In the genomic region with DNA sequence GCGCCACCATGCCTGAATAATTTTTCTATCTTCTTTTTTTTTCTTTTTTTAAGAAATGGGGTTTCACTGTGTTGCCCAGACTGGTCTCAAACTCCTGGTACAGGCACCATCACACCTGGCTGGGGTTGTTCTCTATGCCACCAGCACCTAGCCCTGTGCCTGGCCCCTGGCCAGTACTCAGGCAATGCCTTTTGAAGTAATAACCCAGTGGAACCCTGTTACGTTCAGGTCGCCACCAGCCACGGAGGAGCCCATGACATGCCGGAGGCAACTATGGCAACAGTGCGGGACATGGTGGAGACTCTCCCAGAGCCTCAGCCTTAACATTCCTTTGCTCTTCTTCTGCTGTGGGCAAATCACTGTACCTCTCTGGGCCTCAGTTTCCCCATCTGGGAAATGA, we compare ENCODE assay signal across 1 cellular context.
TF ChIP-seq lines count a peak whose summit lies in the region.

No MANE protein-coding gene starts in this region.

TF ChIP-seq in SK-N-SH, 30 proteins besides CTCF, POLR2A, EP300 and RAD21 (continued from another document):
- TF ChIP-seq, protein P1, sequence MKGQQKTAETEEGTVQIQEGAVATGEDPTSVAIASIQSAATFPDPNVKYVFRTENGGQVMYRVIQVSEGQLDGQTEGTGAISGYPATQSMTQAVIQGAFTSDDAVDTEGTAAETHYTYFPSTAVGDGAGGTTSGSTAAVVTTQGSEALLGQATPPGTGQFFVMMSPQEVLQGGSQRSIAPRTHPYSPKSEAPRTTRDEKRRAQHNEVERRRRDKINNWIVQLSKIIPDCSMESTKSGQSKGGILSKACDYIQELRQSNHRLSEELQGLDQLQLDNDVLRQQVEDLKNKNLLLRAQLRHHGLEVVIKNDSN (IDR thresholded peaks at IDR 0.05; ENCODE audit: borderline replicate concordance, low read depth): no peak
- TF ChIP-seq, protein P2, sequence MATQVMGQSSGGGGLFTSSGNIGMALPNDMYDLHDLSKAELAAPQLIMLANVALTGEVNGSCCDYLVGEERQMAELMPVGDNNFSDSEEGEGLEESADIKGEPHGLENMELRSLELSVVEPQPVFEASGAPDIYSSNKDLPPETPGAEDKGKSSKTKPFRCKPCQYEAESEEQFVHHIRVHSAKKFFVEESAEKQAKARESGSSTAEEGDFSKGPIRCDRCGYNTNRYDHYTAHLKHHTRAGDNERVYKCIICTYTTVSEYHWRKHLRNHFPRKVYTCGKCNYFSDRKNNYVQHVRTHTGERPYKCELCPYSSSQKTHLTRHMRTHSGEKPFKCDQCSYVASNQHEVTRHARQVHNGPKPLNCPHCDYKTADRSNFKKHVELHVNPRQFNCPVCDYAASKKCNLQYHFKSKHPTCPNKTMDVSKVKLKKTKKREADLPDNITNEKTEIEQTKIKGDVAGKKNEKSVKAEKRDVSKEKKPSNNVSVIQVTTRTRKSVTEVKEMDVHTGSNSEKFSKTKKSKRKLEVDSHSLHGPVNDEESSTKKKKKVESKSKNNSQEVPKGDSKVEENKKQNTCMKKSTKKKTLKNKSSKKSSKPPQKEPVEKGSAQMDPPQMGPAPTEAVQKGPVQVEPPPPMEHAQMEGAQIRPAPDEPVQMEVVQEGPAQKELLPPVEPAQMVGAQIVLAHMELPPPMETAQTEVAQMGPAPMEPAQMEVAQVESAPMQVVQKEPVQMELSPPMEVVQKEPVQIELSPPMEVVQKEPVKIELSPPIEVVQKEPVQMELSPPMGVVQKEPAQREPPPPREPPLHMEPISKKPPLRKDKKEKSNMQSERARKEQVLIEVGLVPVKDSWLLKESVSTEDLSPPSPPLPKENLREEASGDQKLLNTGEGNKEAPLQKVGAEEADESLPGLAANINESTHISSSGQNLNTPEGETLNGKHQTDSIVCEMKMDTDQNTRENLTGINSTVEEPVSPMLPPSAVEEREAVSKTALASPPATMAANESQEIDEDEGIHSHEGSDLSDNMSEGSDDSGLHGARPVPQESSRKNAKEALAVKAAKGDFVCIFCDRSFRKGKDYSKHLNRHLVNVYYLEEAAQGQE (IDR thresholded peaks at IDR 0.05; ENCODE audit: low read depth, low read length): no peak
- TF ChIP-seq MXI1 (IDR thresholded peaks at IDR 0.05; ENCODE audit: low read depth, low read length): no peak
- TF ChIP-seq FOSL2 (IDR thresholded peaks at IDR 0.05; ENCODE audit: borderline replicate concordance, low read depth): no peak
- TF ChIP-seq RCOR1 (IDR thresholded peaks at IDR 0.05; ENCODE audit: low read length): no peak
